ENCODE assay signal across 8 cellular contexts in genomic region chr12:122067966-122068365, GRCh38. TPM values are rescaled to one million over a fixed set of nuclear protein-coding genes. Genes with fewer than 3 reads are reported as not detected.
A peak's percentile ranks its signal among the peaks of the same experiment; 100 is the strongest.
DNase-seq lines count a peak whose midpoint lies in the region; ATAC-seq lines count a peak whose summit lies in the region.

No MANE protein-coding gene starts in this region.

- no peaks in the 10 kb centered on the region for H3K9me3 ChIP-seq in CD4-positive, CD25-positive, alpha-beta regulatory T cell (ENCODE audit: control insufficient read depth in 2 of 2, low read length in 2 of 2)
- H3K9me3 ChIP-seq in muscle layer of duodenum (ENCODE audit: control insufficient read depth in 1 of 2, low read length in 2 of 2) (no peaks in the 10 kb centered on the region), aorta (ENCODE audit: control insufficient read depth, low read length) (no peaks in the 10 kb centered on the region)

- peaks cover 9% of the 10 kb centered on the region for H3K4me1 ChIP-seq in CD4-positive, CD25-positive, alpha-beta regulatory T cell (ENCODE audit: control insufficient read depth, insufficient read depth, low read length, poor library complexity, severe bottlenecking)
- H3K4me1 ChIP-seq in muscle layer of duodenum (ENCODE audit: control insufficient read depth in 1 of 2, insufficient read depth in 2 of 2, low read length in 2 of 2) (peaks cover 19 to 50% of the 10 kb centered on the region in 2 donors), aorta (ENCODE audit: control insufficient read depth in 1 of 2, insufficient read depth in 2 of 2, low read length in 2 of 2) (no peaks in the 10 kb centered on the region)

- ATAC-seq in CD4-positive, CD25-positive, alpha-beta regulatory T cell (ENCODE audit: low read depth in 2 of 2): peak; percentile 61 to 63
- ATAC-seq in GM19324 (IDR thresholded peaks at IDR 0.05; ENCODE audit: low FRiP score, unreplicated experiment) (peak; percentile 81), HG03378 (IDR thresholded peaks at IDR 0.05; ENCODE audit: unreplicated experiment) (peak; percentile 86), aorta (ENCODE audit: low FRiP score) (no peak)

- no peaks in the 10 kb centered on the region for H3K36me3 Mint-ChIP-seq in CD4-positive, CD25-positive, alpha-beta regulatory T cell
- peaks cover 1% of the 10 kb centered on the region for H3K36me3 Mint-ChIP-seq in activated T-helper 1 cell treated with anti-CD3 and anti-CD28 coated beads, Interleukin-12 subunit alpha, Interleukin-12 subunit beta, Interleukin-2, Interleukin-4 antibody, amounts not matched to agents 30 ng/mL and 10 ng/mL and 1 ng/mL, durations not matched to agents 14 hours and 24 hours and 36 hours (ENCODE audit: low read depth)

- peaks cover 6 to 15% (median 10%) of the 10 kb centered on the region in 4 donors for H3K4me1 Mint-ChIP-seq in CD4-positive, CD25-positive, alpha-beta regulatory T cell
- peaks cover 24% of the 10 kb centered on the region for H3K4me1 Mint-ChIP-seq in activated T-helper 1 cell treated with anti-CD3 and anti-CD28 coated beads, Interleukin-12 subunit alpha, Interleukin-12 subunit beta, Interleukin-2, Interleukin-4 antibody, amounts not matched to agents 30 ng/mL and 10 ng/mL and 1 ng/mL, durations not matched to agents 14 hours and 24 hours and 36 hours (ENCODE audit: low read depth)

- no peaks in the 10 kb centered on the region for H3K27me3 ChIP-seq in CD4-positive, CD25-positive, alpha-beta regulatory T cell (ENCODE audit: control insufficient read depth, insufficient read depth, low read length)
- H3K27me3 ChIP-seq in muscle layer of duodenum (ENCODE audit: low read depth, low read length): no peaks in the 10 kb centered on the region
- H3K27me3 ChIP-seq in aorta (ENCODE audit: control insufficient read depth in 1 of 2, insufficient read depth in 2 of 2, low read length in 1 of 2): no peaks in the 10 kb centered on the region

- peak overlapping the region; percentile 11 for H3K4me3 ChIP-seq in CD4-positive, CD25-positive, alpha-beta regulatory T cell (ENCODE audit: low read depth, low read length)
- H3K4me3 ChIP-seq in muscle layer of duodenum (ENCODE audit: low read depth in 1 of 2, low read length in 2 of 2): no peak overlapping the region
- no peak overlapping the region for H3K4me3 ChIP-seq in aorta (ENCODE audit: low read length in 2 of 2)

- peak in 1 of 3 donors; percentile 73 for DNase-seq in CD4-positive, CD25-positive, alpha-beta regulatory T cell
- peak; percentile 33 for DNase-seq in activated T-helper 1 cell treated with anti-CD3 and anti-CD28 coated beads, Interleukin-12 subunit alpha, Interleukin-12 subunit beta, Interleukin-2, Interleukin-4 antibody, amounts not matched to agents 30 ng/mL and 10 ng/mL and 1 ng/mL, durations not matched to agents 14 hours and 24 hours and 36 hours (ENCODE audit: low spot score)
- no peak for DNase-seq in AG20443 (ENCODE audit: low spot score)
- no peak for DNase-seq in aorta
- no peak for DNase-seq in COR-L47 (lab: John Stamatoyannopoulos, UW)

- no peaks in the 10 kb centered on the region for H3K36me3 ChIP-seq in CD4-positive, CD25-positive, alpha-beta regulatory T cell (ENCODE audit: control insufficient read depth, insufficient read depth, low read length)
- H3K36me3 ChIP-seq in muscle layer of duodenum (ENCODE audit: control insufficient read depth in 1 of 2, insufficient read depth in 2 of 2, low read length in 2 of 2) (no peaks in the 10 kb centered on the region), aorta (ENCODE audit: control insufficient read depth in 1 of 2, insufficient read depth in 2 of 2, low read length in 1 of 2) (no peaks in the 10 kb centered on the region)

- peak overlapping the region in 1 of 3 donors; percentile 33 for H3K27ac Mint-ChIP-seq in CD4-positive, CD25-positive, alpha-beta regulatory T cell
- H3K27ac Mint-ChIP-seq in activated T-helper 1 cell treated with anti-CD3 and anti-CD28 coated beads, Interleukin-12 subunit alpha, Interleukin-12 subunit beta, Interleukin-2, Interleukin-4 antibody, amounts not matched to agents 30 ng/mL and 10 ng/mL and 1 ng/mL, durations not matched to agents 14 hours and 24 hours and 36 hours: peak overlapping the region; percentile 46

- H3K9me3 Mint-ChIP-seq in CD4-positive, CD25-positive, alpha-beta regulatory T cell: no peaks in the 10 kb centered on the region
- no peaks in the 10 kb centered on the region for H3K9me3 Mint-ChIP-seq in activated T-helper 1 cell treated with anti-CD3 and anti-CD28 coated beads, Interleukin-12 subunit alpha, Interleukin-12 subunit beta, Interleukin-2, Interleukin-4 antibody, amounts not matched to agents 30 ng/mL and 10 ng/mL and 1 ng/mL, durations not matched to agents 14 hours and 24 hours and 36 hours

- peaks cover 12% of the 10 kb centered on the region for H3K27me3 Mint-ChIP-seq in CD4-positive, CD25-positive, alpha-beta regulatory T cell
- H3K27me3 Mint-ChIP-seq in activated T-helper 1 cell treated with anti-CD3 and anti-CD28 coated beads, Interleukin-12 subunit alpha, Interleukin-12 subunit beta, Interleukin-2, Interleukin-4 antibody, amounts not matched to agents 30 ng/mL and 10 ng/mL and 1 ng/mL, durations not matched to agents 14 hours and 24 hours and 36 hours (ENCODE audit: insufficient read depth): peaks cover 12% of the 10 kb centered on the region

- 15 to 22% methylated on average over 13 of the region's 13 CpGs for WGBS in aorta, 2 donors

- intact Hi-C loops in activated T-helper 1 cell treated with anti-CD3 and anti-CD28 coated beads, Interleukin-12 subunit alpha, Interleukin-12 subunit beta, Interleukin-2, Interleukin-4 antibody, amounts not matched to agents 30 ng/mL and 10 ng/mL and 1 ng/mL, durations not matched to agents 14 hours and 24 hours and 36 hours (cut with micrococcal nuclease): loop anchor here (5.0 kb wide), 1 partner anchor 34 kb away; no protein-coding TSS in a partner anchor
- intact Hi-C loops in aorta (cut with DNase I): no loop called here

- H3K4me3 Mint-ChIP-seq in CD4-positive, CD25-positive, alpha-beta regulatory T cell: peak overlapping the region in 3 of 4 donors; percentile 9 to 66 (median 18)
- peak overlapping the region; percentile 73 for H3K4me3 Mint-ChIP-seq in activated T-helper 1 cell treated with anti-CD3 and anti-CD28 coated beads, Interleukin-12 subunit alpha, Interleukin-12 subunit beta, Interleukin-2, Interleukin-4 antibody, amounts not matched to agents 30 ng/mL and 10 ng/mL and 1 ng/mL, durations not matched to agents 14 hours and 24 hours and 36 hours

- no peak overlapping the region for H3K27ac ChIP-seq in CD4-positive, CD25-positive, alpha-beta regulatory T cell (ENCODE audit: insufficient read depth, low read length, poor library complexity, severe bottlenecking)
- H3K27ac ChIP-seq in muscle layer of duodenum (ENCODE audit: low read length) (peak overlapping the region; percentile 1), aorta (ENCODE audit: low read depth in 1 of 2, low read length in 2 of 2) (no peak overlapping the region)

RNA-seq across cellular contexts. Expression of gene MLXIP, which starts 10.6 kb away (rescaled TPM):
- total RNA-seq in CD4-positive, CD25-positive, alpha-beta regulatory T cell: 83.2 TPM
- polyA plus RNA-seq in CD4-positive, CD25-positive, alpha-beta regulatory T cell: 1 to 10 TPM; 5.0 to 7.9 (median 7.8) TPM
- total RNA-seq in activated T-helper 1 cell treated with anti-CD3 and anti-CD28 coated beads, Interleukin-12 subunit alpha, Interleukin-12 subunit beta, Interleukin-2, Interleukin-4 antibody, amounts not matched to agents 30 ng/mL and 10 ng/mL and 1 ng/mL, durations not matched to agents 14 hours and 24 hours and 36 hours: 59.0 and 62.1 TPM in 2 replicates
- total RNA-seq in aorta: 10 to 100 TPM; 49.8 to 65.1 TPM
- 10 to 100 TPM; 10.3 to 39.0 TPM for polyA plus RNA-seq in aorta

RNA-seq across cellular contexts. Expression of gene BCL7A, which starts 46.3 kb away (rescaled TPM):
- 2.0 TPM for total RNA-seq in CD4-positive, CD25-positive, alpha-beta regulatory T cell
- polyA plus RNA-seq in CD4-positive, CD25-positive, alpha-beta regulatory T cell: under 1 TPM; 0.35 to 0.98 (median 0.53) TPM
- 9.7 and 13.0 TPM in 2 replicates for total RNA-seq in activated T-helper 1 cell treated with anti-CD3 and anti-CD28 coated beads, Interleukin-12 subunit alpha, Interleukin-12 subunit beta, Interleukin-2, Interleukin-4 antibody, amounts not matched to agents 30 ng/mL and 10 ng/mL and 1 ng/mL, durations not matched to agents 14 hours and 24 hours and 36 hours
- total RNA-seq in aorta: 1 to 10 TPM; 6.2 to 6.3 TPM
- polyA plus RNA-seq in aorta: 1 to 10 TPM; 1.1 to 2.7 TPM
